In genomic region chr14:35385042-35385839, GRCh38 we compare ENCODE assay signal across 8 cellular contexts. TPM values are rescaled to one million over a fixed set of nuclear protein-coding genes. Genes with fewer than 3 reads are reported as not detected.
DNase-seq lines count a peak whose midpoint lies in the region; ATAC-seq and TF ChIP-seq lines count a peak whose summit lies in the region.

No MANE protein-coding gene starts in this region.

- H3K36me3 Mint-ChIP-seq in CD8-positive, alpha-beta T cell, result no peaks in the 10 kb centered on the region

- H3K9me3 ChIP-seq in SJSA1 (replicated peaks), result no peaks in the 10 kb centered on the region
- H3K9me3 ChIP-seq in CD8-positive, alpha-beta T cell (ENCODE audit: low read length), result no peaks in the 10 kb centered on the region

- no peak overlapping the region for H3K27ac Mint-ChIP-seq in CD8-positive, alpha-beta T cell

- TF ChIP-seq CTCF in foreskin fibroblast (IDR thresholded peaks at IDR 0.05; ENCODE audit: low read depth, low read length), result no peak
- TF ChIP-seq CTCF in omental fat pad (IDR thresholded peaks at IDR 0.05), result no peak
- no peak for TF ChIP-seq CTCF in CD8-positive, alpha-beta T cell (IDR thresholded peaks at IDR 0.05)

- peak; percentile 57 for ATAC-seq in omental fat pad (ENCODE audit: low FRiP score)
- ATAC-seq in GM21825 (IDR thresholded peaks at IDR 0.05; ENCODE audit: unreplicated experiment), result no peak
- ATAC-seq in CD8-positive, alpha-beta T cell, result no peak

- intact Hi-C loops in CD8-positive, alpha-beta T cell (cut with DNase I, micrococcal nuclease), result no loop called here

- no peaks in the 10 kb centered on the region for H3K27me3 Mint-ChIP-seq in CD8-positive, alpha-beta T cell (ENCODE audit: low read depth)

- peaks cover 31% of the 10 kb centered on the region for H3K4me1 ChIP-seq in SJSA1 (replicated peaks)
- H3K4me1 ChIP-seq in CD8-positive, alpha-beta T cell (ENCODE audit: insufficient read depth, low read length), result no peaks in the 10 kb centered on the region

- H3K27ac ChIP-seq in SJSA1, result peak overlapping the region; percentile 35
- H3K27ac ChIP-seq in CD8-positive, alpha-beta T cell (ENCODE audit: low read depth, low read length), result no peak overlapping the region

- POLR2A ChIA-PET in CD8-positive, alpha-beta T cell (lab: Charles Lee), result no interaction called here

- no peaks in the 10 kb centered on the region for H3K27me3 ChIP-seq in SJSA1 (replicated peaks)
- no peaks in the 10 kb centered on the region for H3K27me3 ChIP-seq in CD8-positive, alpha-beta T cell (ENCODE audit: insufficient read depth, low read length)

- H3K4me3 ChIP-seq in SJSA1 (no peak overlapping the region), foreskin fibroblast (ENCODE audit: low read depth in 1 of 2, low read length in 2 of 2) (no peak overlapping the region)
- H3K4me3 ChIP-seq in CD8-positive, alpha-beta T cell (ENCODE audit: low read depth, low read length), result no peak overlapping the region

- H3K4me1 Mint-ChIP-seq in CD8-positive, alpha-beta T cell (ENCODE audit: low read depth), result no peaks in the 10 kb centered on the region

- H3K4me3 Mint-ChIP-seq in CD8-positive, alpha-beta T cell, result no peak overlapping the region

- H3K36me3 ChIP-seq in SJSA1, result no peaks in the 10 kb centered on the region
- H3K36me3 ChIP-seq in CD8-positive, alpha-beta T cell (ENCODE audit: insufficient read depth, low read length), result no peaks in the 10 kb centered on the region

- DNase-seq in HK-2 (ENCODE audit: unreplicated experiment) (peak; percentile 83), SJSA1 (ENCODE audit: low read depth in 1 of 2, low spot score in 2 of 2) (peak; percentile 87 to 88), foreskin fibroblast (peak; percentile 88 to 92), omental fat pad (ENCODE audit: low spot score) (no peak), NCI-H1930 (lab: John Stamatoyannopoulos, UW) (no peak), NCI-H1048 (lab: John Stamatoyannopoulos, UW) (no peak)
- no peak for DNase-seq in CD8-positive, alpha-beta T cell

- CTCF ChIA-PET in CD8-positive, alpha-beta T cell (lab: Charles Lee), result interaction anchor here (1.9 kb wide), 1 partner anchor 10 kb away, joined by 4 read pairs; no protein-coding TSS in a partner anchor

- no peaks in the 10 kb centered on the region for H3K9me3 Mint-ChIP-seq in CD8-positive, alpha-beta T cell

RNA-seq across cellular contexts. Expression of gene NFKBIA, which starts 19.3 kb away (rescaled TPM):
- total RNA-seq in SJSA1 (2014; rRNA removed; shearing (Covaris generic)), result 115 and 172 TPM in 2 replicates
- 1,000 to 10,000 TPM in 1 of 4 donors, 100 to 1,000 TPM in 3; 291 to 1,245 (median 645) TPM for total RNA-seq in omental fat pad
- 1,000 to 10,000 TPM; 1,097 to 1,133 TPM for total RNA-seq in CD8-positive, alpha-beta T cell

Comparison
In these comparisons a context has a peak if more than half of its experiments do, and no peak if none do; other contexts are left out.
1. DNase-seq: peak in HK-2 (single experiment), SJSA1 (2 of 2) and foreskin fibroblast (2 of 2); none in omental fat pad (single experiment), NCI-H1930 (0 of 2), CD8-positive, alpha-beta T cell (0 of 7) and NCI-H1048 (single experiment).